In genomic region chr15:65970937-65971740, GRCh38 we compare ENCODE assay signal across 21 cellular contexts.
DNase-seq lines count a peak whose midpoint lies in the region; TF ChIP-seq lines count a peak whose summit lies in the region.
"Had no signal": no experiment of that assay in that cellular context is flagged by ENCODE, and none has a peak within 500 bp of the region (broad histone marks: within the 10 kb centered on the region; RNA-seq: fewer than 3 reads in every experiment).

No MANE protein-coding gene starts in this region.

- no peaks in the 10 kb centered on the region for H3K9me3 ChIP-seq in SJCRH30 (replicated peaks)
- H3K9me3 ChIP-seq: left ventricle myocardium inferior, mucosa of descending colon, SJSA1 had no signal

- no peak overlapping the region for H3K4me3 ChIP-seq in AG10803 (ENCODE audit: low read length)
- H3K4me3 ChIP-seq in SJCRH30, result no peak overlapping the region
- H3K4me3 ChIP-seq: left ventricle myocardium inferior, mucosa of descending colon, PC-9, SJSA1 had no signal

- H3K4me1 ChIP-seq in SJCRH30, result no peaks in the 10 kb centered on the region
- H3K4me1 ChIP-seq: left ventricle myocardium inferior, SJSA1 had no signal

- H3K27ac ChIP-seq in SJCRH30, result no peak overlapping the region
- H3K27ac ChIP-seq: left ventricle myocardium inferior, PC-9, SJSA1 had no signal

- in situ Hi-C loops in G401 (cut with HindIII; ENCODE audit: low sequenced_read_pairs), result no loop called here

- H3K36me3 ChIP-seq in SJCRH30, result no peaks in the 10 kb centered on the region
- H3K36me3 ChIP-seq: left ventricle myocardium inferior, SJSA1 had no signal

- peak; percentile 13 for DNase-seq in AG10803 (ENCODE audit: low read depth)
- peak; percentile 75 for DNase-seq in G401 (ENCODE audit: low spot score)
- DNase-seq in NCI-H82 (lab: John Stamatoyannopoulos, UW), result peak; percentile 83
- peak; percentile 69 for DNase-seq in cerebellar cortex (ENCODE audit: low spot score)
- DNase-seq in AG08395 (ENCODE audit: low spot score), result no peak
- DNase-seq in activated CD4-positive, alpha-beta T cell treated with anti-CD3 and anti-CD28 coated beads for 1 hour, result no peak
- no peak for DNase-seq in SJCRH30
- DNase-seq: activated CD4-positive, alpha-beta T cell treated with anti-CD3 and anti-CD28 coated beads, Interleukin-2, amount 50 U/mL, for 4 hours; activated CD8-positive, alpha-beta memory T cell treated with anti-CD3 and anti-CD28 coated beads, Interleukin-2, amount 50 U/mL, for 4 hours; CD4-positive, alpha-beta memory T cell; effector CD4-positive, alpha-beta T cell; GOT3; hypothalamus; left ventricle myocardium inferior; mucosa of descending colon; NCI-H1436; NCI-H2227 treated with DMSO at 0.1 percent for 48 hours; NCI-H774; PC-9; posterior cingulate gyrus had no signal

- no peak for TF ChIP-seq CTCF in AG10803 (conservative IDR thresholded peaks at IDR 0.05; ENCODE audit: low read length)

- H3K27me3 ChIP-seq in SJCRH30, result no peaks in the 10 kb centered on the region

Comparison
In these comparisons a context has a peak if more than half of its experiments do, and no peak if none do; other contexts are left out.
1. DNase-seq: peak in AG10803 (single experiment), G401 (single experiment), NCI-H82 (single experiment) and cerebellar cortex (single experiment); none in AG08395 (single experiment), activated CD4-positive, alpha-beta T cell treated with anti-CD3 and anti-CD28 coated beads for 1 hour (single experiment) and SJCRH30 (0 of 2).